Comparison of ENCODE assay signal across 2 cellular contexts in the genomic region with DNA sequence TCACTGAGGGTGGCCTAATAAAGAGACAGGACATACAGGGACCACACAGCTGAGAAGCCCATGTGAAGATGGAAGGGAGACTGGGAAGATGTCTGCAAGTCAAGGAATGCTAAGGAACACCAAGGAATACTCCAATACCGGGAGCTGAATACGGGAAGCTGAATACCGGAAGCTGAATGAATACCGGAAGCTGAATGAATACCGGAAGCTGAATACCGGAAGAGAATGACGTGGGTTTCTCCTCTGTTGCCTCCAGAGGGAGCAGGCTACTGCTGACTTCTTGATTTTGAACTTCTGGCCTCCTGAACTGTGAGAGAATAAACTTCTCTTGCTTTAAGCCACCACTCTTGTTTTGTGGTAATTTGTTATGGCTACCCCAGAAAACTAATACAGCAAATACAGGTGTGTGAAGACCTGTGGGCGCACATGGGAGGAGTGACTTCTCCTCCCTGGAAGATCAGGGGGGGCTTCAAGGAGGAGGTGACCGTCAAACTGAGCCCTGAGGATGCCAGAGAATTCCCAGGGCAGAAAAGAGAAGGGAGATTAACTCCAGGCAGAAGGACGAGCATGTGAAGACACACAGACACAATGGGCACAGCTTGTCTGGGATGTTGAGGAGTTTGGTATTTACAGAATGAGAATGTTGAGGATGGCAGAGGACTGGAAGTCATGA.
TF ChIP-seq lines count a peak whose summit lies in the region.

No MANE protein-coding gene starts in this region.

TF ChIP-seq in SK-N-SH, 30 proteins besides CTCF, POLR2A, EP300 and RAD21 (continued from another document):
- TF ChIP-seq, protein P1, sequence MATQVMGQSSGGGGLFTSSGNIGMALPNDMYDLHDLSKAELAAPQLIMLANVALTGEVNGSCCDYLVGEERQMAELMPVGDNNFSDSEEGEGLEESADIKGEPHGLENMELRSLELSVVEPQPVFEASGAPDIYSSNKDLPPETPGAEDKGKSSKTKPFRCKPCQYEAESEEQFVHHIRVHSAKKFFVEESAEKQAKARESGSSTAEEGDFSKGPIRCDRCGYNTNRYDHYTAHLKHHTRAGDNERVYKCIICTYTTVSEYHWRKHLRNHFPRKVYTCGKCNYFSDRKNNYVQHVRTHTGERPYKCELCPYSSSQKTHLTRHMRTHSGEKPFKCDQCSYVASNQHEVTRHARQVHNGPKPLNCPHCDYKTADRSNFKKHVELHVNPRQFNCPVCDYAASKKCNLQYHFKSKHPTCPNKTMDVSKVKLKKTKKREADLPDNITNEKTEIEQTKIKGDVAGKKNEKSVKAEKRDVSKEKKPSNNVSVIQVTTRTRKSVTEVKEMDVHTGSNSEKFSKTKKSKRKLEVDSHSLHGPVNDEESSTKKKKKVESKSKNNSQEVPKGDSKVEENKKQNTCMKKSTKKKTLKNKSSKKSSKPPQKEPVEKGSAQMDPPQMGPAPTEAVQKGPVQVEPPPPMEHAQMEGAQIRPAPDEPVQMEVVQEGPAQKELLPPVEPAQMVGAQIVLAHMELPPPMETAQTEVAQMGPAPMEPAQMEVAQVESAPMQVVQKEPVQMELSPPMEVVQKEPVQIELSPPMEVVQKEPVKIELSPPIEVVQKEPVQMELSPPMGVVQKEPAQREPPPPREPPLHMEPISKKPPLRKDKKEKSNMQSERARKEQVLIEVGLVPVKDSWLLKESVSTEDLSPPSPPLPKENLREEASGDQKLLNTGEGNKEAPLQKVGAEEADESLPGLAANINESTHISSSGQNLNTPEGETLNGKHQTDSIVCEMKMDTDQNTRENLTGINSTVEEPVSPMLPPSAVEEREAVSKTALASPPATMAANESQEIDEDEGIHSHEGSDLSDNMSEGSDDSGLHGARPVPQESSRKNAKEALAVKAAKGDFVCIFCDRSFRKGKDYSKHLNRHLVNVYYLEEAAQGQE (IDR thresholded peaks at IDR 0.05; ENCODE audit: low read depth, low read length) = no peak
- no peak for TF ChIP-seq MEF2A (IDR thresholded peaks at IDR 0.05; ENCODE audit: borderline replicate concordance, low read depth)
- TF ChIP-seq ELF1 (IDR thresholded peaks at IDR 0.05) = peak; percentile 42; the same call in 1 of the 2 replicates
- no peak for TF ChIP-seq FOXM1 (IDR thresholded peaks at IDR 0.05; ENCODE audit: low read depth)
- TF ChIP-seq GABPA (IDR thresholded peaks at IDR 0.05; ENCODE audit: low read depth) = peak; percentile 62
- TF ChIP-seq, protein P2, sequence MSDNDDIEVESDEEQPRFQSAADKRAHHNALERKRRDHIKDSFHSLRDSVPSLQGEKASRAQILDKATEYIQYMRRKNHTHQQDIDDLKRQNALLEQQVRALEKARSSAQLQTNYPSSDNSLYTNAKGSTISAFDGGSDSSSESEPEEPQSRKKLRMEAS (IDR thresholded peaks at IDR 0.05; ENCODE audit: low read depth) = no peak
TF ChIP-seq in SK-N-SH: peak in this region for 2.

TF ChIP-seq in SK-N-SH treated with all-trans-retinoic acid at 6 μM for 48 hours, 23 proteins besides CTCF, POLR2A, EP300 and RAD21 (continued from another document):
- TF ChIP-seq, protein P3, sequence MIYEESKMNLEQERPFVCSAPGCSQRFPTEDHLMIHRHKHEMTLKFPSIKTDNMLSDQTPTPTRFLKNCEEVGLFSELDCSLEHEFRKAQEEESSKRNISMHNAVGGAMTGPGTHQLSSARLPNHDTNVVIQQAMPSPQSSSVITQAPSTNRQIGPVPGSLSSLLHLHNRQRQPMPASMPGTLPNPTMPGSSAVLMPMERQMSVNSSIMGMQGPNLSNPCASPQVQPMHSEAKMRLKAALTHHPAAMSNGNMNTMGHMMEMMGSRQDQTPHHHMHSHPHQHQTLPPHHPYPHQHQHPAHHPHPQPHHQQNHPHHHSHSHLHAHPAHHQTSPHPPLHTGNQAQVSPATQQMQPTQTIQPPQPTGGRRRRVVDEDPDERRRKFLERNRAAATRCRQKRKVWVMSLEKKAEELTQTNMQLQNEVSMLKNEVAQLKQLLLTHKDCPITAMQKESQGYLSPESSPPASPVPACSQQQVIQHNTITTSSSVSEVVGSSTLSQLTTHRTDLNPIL (CRISPR knock-in tag; IDR thresholded peaks at IDR 0.05; ENCODE audit: low read depth) = no peak
TF ChIP-seq in SK-N-SH treated with all-trans-retinoic acid at 6 μM for 48 hours: peak in this region for 0.
